ENCODE assay signal across 1 cellular context in genomic region chr9:133142657-133143592, GRCh38.
TF ChIP-seq lines count a peak whose summit lies in the region.

No MANE protein-coding gene starts in this region.

TF ChIP-seq in HepG2, 621 proteins besides CTCF, POLR2A, EP300 and RAD21:
- TF ChIP-seq NRL (CRISPR knock-in tag; IDR thresholded peaks at IDR 0.05; ENCODE audit: borderline replicate concordance): 0 out of 2 replicates have a peak, but pooled peaks have one; percentile 13
- TF ChIP-seq ZNF230 (CRISPR knock-in tag; IDR thresholded peaks at IDR 0.05): no peak
- TF ChIP-seq, protein P1, sequence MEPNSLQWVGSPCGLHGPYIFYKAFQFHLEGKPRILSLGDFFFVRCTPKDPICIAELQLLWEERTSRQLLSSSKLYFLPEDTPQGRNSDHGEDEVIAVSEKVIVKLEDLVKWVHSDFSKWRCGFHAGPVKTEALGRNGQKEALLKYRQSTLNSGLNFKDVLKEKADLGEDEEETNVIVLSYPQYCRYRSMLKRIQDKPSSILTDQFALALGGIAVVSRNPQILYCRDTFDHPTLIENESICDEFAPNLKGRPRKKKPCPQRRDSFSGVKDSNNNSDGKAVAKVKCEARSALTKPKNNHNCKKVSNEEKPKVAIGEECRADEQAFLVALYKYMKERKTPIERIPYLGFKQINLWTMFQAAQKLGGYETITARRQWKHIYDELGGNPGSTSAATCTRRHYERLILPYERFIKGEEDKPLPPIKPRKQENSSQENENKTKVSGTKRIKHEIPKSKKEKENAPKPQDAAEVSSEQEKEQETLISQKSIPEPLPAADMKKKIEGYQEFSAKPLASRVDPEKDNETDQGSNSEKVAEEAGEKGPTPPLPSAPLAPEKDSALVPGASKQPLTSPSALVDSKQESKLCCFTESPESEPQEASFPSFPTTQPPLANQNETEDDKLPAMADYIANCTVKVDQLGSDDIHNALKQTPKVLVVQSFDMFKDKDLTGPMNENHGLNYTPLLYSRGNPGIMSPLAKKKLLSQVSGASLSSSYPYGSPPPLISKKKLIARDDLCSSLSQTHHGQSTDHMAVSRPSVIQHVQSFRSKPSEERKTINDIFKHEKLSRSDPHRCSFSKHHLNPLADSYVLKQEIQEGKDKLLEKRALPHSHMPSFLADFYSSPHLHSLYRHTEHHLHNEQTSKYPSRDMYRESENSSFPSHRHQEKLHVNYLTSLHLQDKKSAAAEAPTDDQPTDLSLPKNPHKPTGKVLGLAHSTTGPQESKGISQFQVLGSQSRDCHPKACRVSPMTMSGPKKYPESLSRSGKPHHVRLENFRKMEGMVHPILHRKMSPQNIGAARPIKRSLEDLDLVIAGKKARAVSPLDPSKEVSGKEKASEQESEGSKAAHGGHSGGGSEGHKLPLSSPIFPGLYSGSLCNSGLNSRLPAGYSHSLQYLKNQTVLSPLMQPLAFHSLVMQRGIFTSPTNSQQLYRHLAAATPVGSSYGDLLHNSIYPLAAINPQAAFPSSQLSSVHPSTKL (CRISPR knock-in tag; IDR thresholded peaks at IDR 0.05): no peak
